ENCODE assay signal across 12 cellular contexts in genomic region chr4:101649790-101650450, GRCh38.
A peak's percentile ranks its signal among the peaks of the same experiment; 100 is the strongest.
DNase-seq lines count a peak whose midpoint lies in the region; ATAC-seq, FAIRE-seq and TF ChIP-seq lines count a peak whose summit lies in the region.
"Had no signal": no experiment of that assay in that cellular context is flagged by ENCODE, and none has a peak within 500 bp of the region (broad histone marks: within the 10 kb centered on the region; RNA-seq: fewer than 3 reads in every experiment).

No MANE protein-coding gene starts in this region.

- H3K9me3 ChIP-seq in WERI-Rb-1 (ENCODE audit: severe bottlenecking) = no peaks in the 10 kb centered on the region

- peak; percentile 92 for FAIRE-seq in bronchial epithelial cell (lab: Jason Lieb, UNC)
- FAIRE-seq: small intestine had no signal

- intact Hi-C loops in Right ventricle myocardium superior (cut with DNase I) = loop anchor here (10.0 kb wide), 1 partner anchor 475 kb away; no protein-coding TSS in a partner anchor
- intact Hi-C loops in cardiac septum (cut with DNase I) = loop anchor here (10.0 kb wide), 1 partner anchor 455 kb away; no protein-coding TSS in a partner anchor

- no peak overlapping the region for H3K4me3 ChIP-seq in bronchial epithelial cell (ENCODE audit: low read depth, low read length)
- H3K4me3 ChIP-seq in WERI-Rb-1 (ENCODE audit: low read depth, low read length) = no peak overlapping the region

- no peaks in the 10 kb centered on the region for H3K27me3 ChIP-seq in bronchial epithelial cell (ENCODE audit: control insufficient read depth, insufficient read depth, low read length)
- no peaks in the 10 kb centered on the region for H3K27me3 ChIP-seq in WERI-Rb-1 (ENCODE audit: insufficient read depth, low read depth, severe bottlenecking)

- H3K36me3 ChIP-seq in bronchial epithelial cell (ENCODE audit: control insufficient read depth, insufficient read depth, low read length) (no peaks in the 10 kb centered on the region), WERI-Rb-1 (no peaks in the 10 kb centered on the region)

- no peak for TF ChIP-seq CTCF in bronchial epithelial cell (IDR thresholded peaks at IDR 0.05; ENCODE audit: insufficient read depth, low read length, severe bottlenecking)
- TF ChIP-seq CTCF in WERI-Rb-1 (IDR thresholded peaks at IDR 0.05; ENCODE audit: low read depth, low read length) = no peak

- no peak for DNase-seq in Right ventricle myocardium superior
- no peak for DNase-seq in cardiac septum (ENCODE audit: low spot score)
- DNase-seq in bronchial epithelial cell (ENCODE audit: low read depth) = peak; percentile 94
- peak; percentile 3 for DNase-seq in left kidney (ENCODE audit: low read depth, low spot score)
- no peak for DNase-seq in WERI-Rb-1
- DNase-seq in activated naive CD4-positive, alpha-beta T cell treated with Interleukin-2 at 50 U/mL for 16 hours = no peak
- DNase-seq in NOMO-1 (lab: John Stamatoyannopoulos, UW; ENCODE audit: unreplicated experiment in 2 of 2) = no peak
- DNase-seq in HuH-7.5 (ENCODE audit: low spot score) = no peak
- DNase-seq: naive B cell, NCI-H510A treated with DMSO at 0.1 percent for 48 hours, SIG-M5, small intestine had no signal

- H3K27ac ChIP-seq in WERI-Rb-1 = no peak overlapping the region

- ATAC-seq in Right ventricle myocardium superior (ENCODE audit: poor library complexity) = peak; percentile 58

Comparison
In these comparisons a context has a peak if more than half of its experiments do, and no peak if none do; other contexts are left out.
1. DNase-seq: peak in bronchial epithelial cell (single experiment) and left kidney (single experiment); none in Right ventricle myocardium superior (single experiment), cardiac septum (single experiment), WERI-Rb-1 (single experiment), activated naive CD4-positive, alpha-beta T cell treated with Interleukin-2 at 50 U/mL for 16 hours (single experiment), NOMO-1 (0 of 2) and HuH-7.5 (single experiment).